In the genomic region with DNA sequence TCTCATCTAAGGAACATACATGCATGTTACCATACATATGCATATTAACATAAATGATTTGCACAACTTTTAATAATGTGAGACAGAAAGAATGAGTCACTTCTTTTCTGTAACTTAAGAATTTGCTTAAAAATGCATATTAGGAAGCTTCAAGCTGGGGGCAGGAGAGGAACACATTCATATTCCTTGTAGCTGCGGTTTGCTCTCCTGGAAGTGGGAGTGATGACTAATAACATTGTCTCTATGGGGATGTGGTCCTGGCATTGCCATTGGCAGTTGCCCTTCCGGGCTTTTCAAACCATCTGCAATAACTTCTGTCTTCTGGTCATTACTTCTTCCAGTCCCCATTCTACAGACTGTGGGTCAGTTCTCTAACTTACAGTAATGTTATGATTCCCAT, we compare ENCODE assay signal across 8 cellular contexts. TPM values are rescaled to one million over a fixed set of nuclear protein-coding genes. Genes with fewer than 3 reads are reported as not detected.
DNase-seq lines count a peak whose midpoint lies in the region; ATAC-seq and TF ChIP-seq lines count a peak whose summit lies in the region.

No MANE protein-coding gene starts in this region.

- H3K27ac ChIP-seq in brain microvascular endothelial cell (peak overlapping the region; percentile 16), mesendoderm (ENCODE audit: low read depth, low read length) (no peak overlapping the region)

- H3K4me1 ChIP-seq in mesendoderm (ENCODE audit: control insufficient read depth, low read depth, low read length): no peaks in the 10 kb centered on the region

- no peaks in the 10 kb centered on the region for H3K79me2 ChIP-seq in mesendoderm (ENCODE audit: control insufficient read depth, insufficient read depth, low read length)

- H3K36me3 ChIP-seq in brain microvascular endothelial cell (replicated peaks): no peaks in the 10 kb centered on the region
- no peaks in the 10 kb centered on the region for H3K36me3 ChIP-seq in mesendoderm (ENCODE audit: control insufficient read depth, insufficient read depth, low read length)

- in situ Hi-C loops in brain microvascular endothelial cell (cut with HindIII; ENCODE audit: low pct_ligation_motif_present, low sequenced_read_pairs): no loop called here

- H3K4me3 ChIP-seq in brain microvascular endothelial cell (ENCODE audit: low read depth, low read length) (no peak overlapping the region), mesendoderm (ENCODE audit: low read length) (no peak overlapping the region)

- no peak overlapping the region for H2BK120ac ChIP-seq in mesendoderm (ENCODE audit: low read depth, low read length)

- no peaks in the 10 kb centered on the region for H3K27me3 ChIP-seq in brain microvascular endothelial cell (replicated peaks)
- no peaks in the 10 kb centered on the region for H3K27me3 ChIP-seq in mesendoderm (ENCODE audit: insufficient read depth, low read length, poor library complexity)

- H3K56ac ChIP-seq in mesendoderm (ENCODE audit: low read length): no peak overlapping the region

- H3K4me2 ChIP-seq in mesendoderm (ENCODE audit: low read length): no peak overlapping the region

- no peak overlapping the region for H3K4ac ChIP-seq in mesendoderm (ENCODE audit: low read depth, low read length)

- no peak overlapping the region for H2BK5ac ChIP-seq in mesendoderm (ENCODE audit: low read length)

- no peak overlapping the region for H4K5ac ChIP-seq in mesendoderm (ENCODE audit: low read length)

- no CpG with 5 or more reads among the region's 2 CpGs for WGBS in mesendoderm (ENCODE audit: extremely low coverage, insufficient coverage, low lambda C conversion rate)

- TF ChIP-seq CTCF in brain microvascular endothelial cell (IDR thresholded peaks at IDR 0.05; ENCODE audit: low read depth, low read length, missing control alignments): peak; percentile 28

- no peak overlapping the region for H3K23ac ChIP-seq in mesendoderm (ENCODE audit: low read length)

- H2BK15ac ChIP-seq in mesendoderm (replicated peaks; ENCODE audit: low read depth): no peak overlapping the region

- H4K8ac ChIP-seq in mesendoderm (ENCODE audit: low read depth, low read length): no peak overlapping the region

- H3K9ac ChIP-seq in mesendoderm (ENCODE audit: low read length): no peak overlapping the region

- H3K79me1 ChIP-seq in mesendoderm (ENCODE audit: low read length): no peaks in the 10 kb centered on the region

- DNase-seq in EH (ENCODE audit: low read depth): peak; percentile 99
- peak; percentile 39 for DNase-seq in NCI-H146 (lab: John Stamatoyannopoulos, UW)
- DNase-seq in brain microvascular endothelial cell: peak; percentile 94
- DNase-seq in mesendoderm: peak; percentile 27
- no peak for DNase-seq in NCI-H1694 treated with DMSO at 0.1 percent for 48 hours (lab: John Stamatoyannopoulos, UW)

- H3K18ac ChIP-seq in mesendoderm (ENCODE audit: low read length): no peak overlapping the region

- no peak for ATAC-seq in HG02852 (IDR thresholded peaks at IDR 0.05; ENCODE audit: unreplicated experiment)
- ATAC-seq in GM18867 (IDR thresholded peaks at IDR 0.05; ENCODE audit: unreplicated experiment): no peak
- no peak for ATAC-seq in GM18858 (IDR thresholded peaks at IDR 0.05; ENCODE audit: unreplicated experiment)

- no peak overlapping the region for H2AK5ac ChIP-seq in mesendoderm (ENCODE audit: low read length)

RNA-seq across cellular contexts. Expression of a gene that starts 15.6 kb away (rescaled TPM):
- 25.6 TPM for polyA plus RNA-seq in mesendoderm (2013, experiment 1 of 2)
- 26.4 TPM for polyA plus RNA-seq in mesendoderm (2013, experiment 2 of 2)
